20 cellular contexts compared by ENCODE assay signal in genomic region chr20:39623584-39624234, GRCh38.
DNase-seq lines count a peak whose midpoint lies in the region; ATAC-seq and TF ChIP-seq lines count a peak whose summit lies in the region.
"Had no signal": no experiment of that assay in that cellular context is flagged by ENCODE, and none has a peak within 500 bp of the region (broad histone marks: within the 10 kb centered on the region; RNA-seq: fewer than 3 reads in every experiment).

No MANE protein-coding gene starts in this region.

- H3K4me3 ChIP-seq in left lung: no peak overlapping the region
- H3K4me3 ChIP-seq: sigmoid colon, tibial nerve had no signal

- DNase-seq in T1000 (lab: John Stamatoyannopoulos, UW) (peak; percentile 70), left lung (no peak), NOMO-1 treated with dmso at 0.1 percent for 144 hours (lab: John Stamatoyannopoulos, UW; ENCODE audit: unreplicated experiment) (no peak), mesenteric fat pad (ENCODE audit: low spot score) (no peak)
- DNase-seq: activated CD4-positive, alpha-beta T cell treated with anti-CD3 and anti-CD28 coated beads, Interleukin-2, amount 10 ng/mL, durations not matched to agents 24 days and 14 days; activated CD8-positive, alpha-beta memory T cell treated with anti-CD3 and anti-CD28 coated beads, Interleukin-2, amount 50 U/mL, for 4 hours; activated effector memory CD4-positive, alpha-beta T cell treated with anti-CD3 and anti-CD28 coated beads, Interleukin-2, amount 50 U/mL, for 16 hours; amniotic stem cell; cerebellar nuclear complex; effector memory CD4-positive, alpha-beta T cell; MV-4-11; NCI-H187 treated with DMSO at 0.1 percent for 48 hours; RPMI8226; sigmoid colon; stimulated activated naive CD8-positive, alpha-beta T cell treated with anti-CD3 and anti-CD28 coated beads, Interleukin-15, Interleukin-2, amounts not matched to agents 100 U/mL and 50 U/mL, for 24 hours; SW 1271 had no signal

- H3K27me3 ChIP-seq in left lung: no peaks in the 10 kb centered on the region
- H3K27me3 ChIP-seq: sigmoid colon, tibial nerve had no signal

- H3K36me3 ChIP-seq in left lung: no peaks in the 10 kb centered on the region
- H3K36me3 ChIP-seq: sigmoid colon, tibial nerve had no signal

- H3K27ac ChIP-seq in left lung: no peak overlapping the region

- ATAC-seq in esophagus mucosa: peak; percentile 60
- peak; percentile 31 for ATAC-seq in left lung
- no peak for ATAC-seq in HG03565 (IDR thresholded peaks at IDR 0.05; ENCODE audit: unreplicated experiment)
- no peak for ATAC-seq in HG03571 (IDR thresholded peaks at IDR 0.05; ENCODE audit: unreplicated experiment)
- ATAC-seq: stimulated activated naive CD8-positive, alpha-beta T cell treated with anti-CD3 and anti-CD28 coated beads, Interleukin-15, Interleukin-2, amounts not matched to agents 100 U/mL and 50 U/mL, for 24 hours had no signal

- H3K9me3 ChIP-seq in left lung: no peaks in the 10 kb centered on the region
- H3K9me3 ChIP-seq: tibial nerve had no signal

- intact Hi-C loops in left lung (cut with DNase I): no loop called here

- no peak for TF ChIP-seq CTCF in left lung (IDR thresholded peaks at IDR 0.05)

- H3K4me1 ChIP-seq in left lung: no peaks in the 10 kb centered on the region

Comparison
In these comparisons a context has a peak if more than half of its experiments do, and no peak if none do; other contexts are left out.
1. ATAC-seq: peak in esophagus mucosa (single experiment) and left lung (single experiment); none in HG03565 (single experiment) and HG03571 (single experiment).